In the genomic region with DNA sequence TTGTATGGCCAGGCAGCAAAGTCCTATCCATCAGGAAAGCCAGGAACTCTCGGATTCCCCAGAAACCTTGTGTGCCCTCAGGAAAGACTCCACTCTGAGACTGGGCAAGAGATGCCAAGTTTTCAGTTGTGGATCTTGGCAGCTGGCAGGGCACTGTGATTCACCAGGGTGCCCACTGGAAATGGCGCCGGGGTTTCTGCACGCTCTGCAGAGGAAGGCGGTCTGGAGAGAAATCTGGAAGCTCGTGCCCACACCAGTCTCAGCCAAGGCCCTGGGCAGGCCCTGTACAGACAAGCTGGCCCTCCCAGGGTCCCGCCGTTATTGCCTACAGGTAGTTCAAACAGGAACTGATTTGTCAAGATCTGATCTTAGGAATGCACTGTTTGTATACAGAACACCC, we compare ENCODE assay signal across 11 cellular contexts. TPM values are rescaled to one million over a fixed set of nuclear protein-coding genes. Genes with fewer than 3 reads are reported as not detected.
DNase-seq lines count a peak whose midpoint lies in the region; ATAC-seq, FAIRE-seq and TF ChIP-seq lines count a peak whose summit lies in the region.
"Had no signal": no experiment of that assay in that cellular context is flagged by ENCODE, and none has a peak within 500 bp of the region (broad histone marks: within the 10 kb centered on the region; RNA-seq: fewer than 3 reads in every experiment).

No MANE protein-coding gene starts in this region.

- no peak for TF ChIP-seq EP300 in gastroesophageal sphincter (IDR thresholded peaks at IDR 0.05)

- TF ChIP-seq CTCF in 22Rv1 (IDR thresholded peaks at IDR 0.05) (no peak), VCaP (conservative IDR thresholded peaks at IDR 0.05) (no peak), gastroesophageal sphincter (IDR thresholded peaks at IDR 0.05) (no peak), pancreas (IDR thresholded peaks at IDR 0.05) (no peak), spleen (IDR thresholded peaks at IDR 0.05 in 8 of 11, conservative IDR thresholded peaks at IDR 0.05 in 3 of 11) (no peak)

- H3K27me3 ChIP-seq in gastroesophageal sphincter (no peaks in the 10 kb centered on the region), pancreas (no peaks in the 10 kb centered on the region), spleen (replicated peaks in 1 of 7) (no peaks in the 10 kb centered on the region)

- H3K4me1 ChIP-seq in gastroesophageal sphincter, result peaks cover 7 to 84% (median 63%) of the 10 kb centered on the region in 3 donors
- peaks cover 54 to 72% (median 63%) of the 10 kb centered on the region in 3 donors for H3K4me1 ChIP-seq in pancreas
- peaks cover 45 to 90% (median 76%) of the 10 kb centered on the region in 6 donors for H3K4me1 ChIP-seq in spleen

- H3K36me3 ChIP-seq in gastroesophageal sphincter, result peaks cover 0 to 17% of the 10 kb centered on the region in 2 donors
- H3K36me3 ChIP-seq in pancreas, result no peaks in the 10 kb centered on the region
- H3K36me3 ChIP-seq in spleen, result peaks cover 0 to 60% (median 5%) of the 10 kb centered on the region in 6 donors

- no CpG with 5 or more reads among the region's 8 CpGs for WGBS in gastroesophageal sphincter (ENCODE audit: low coverage in 1 of 2), 2 donors
- 19 to 23% methylated on average over 8 of the region's 8 CpGs for whole genome bisulfite sequencing in pancreas, 2 donors
- 63 to 83% (median 76%) methylated on average over 5 to 8 of the region's 8 CpGs for WGBS in spleen, 5 donors

- intact Hi-C loops in pancreas (cut with DNase I), result loop anchor here in 1 of 3 donors (10.0 kb wide), 1 partner anchor 75 kb away; no protein-coding TSS in a partner anchor
- intact Hi-C loops in spleen (cut with DNase I; ENCODE audit: low total_unique reads), result no loop called here

- H3K9me3 ChIP-seq in gastroesophageal sphincter (no peaks in the 10 kb centered on the region), pancreas (no peaks in the 10 kb centered on the region), spleen (no peaks in the 10 kb centered on the region)

- DNase-seq in pancreas (peak in 5 of 6 donors; percentile 47 to 77 (median 73)), foreskin melanocyte (no peak), spleen (no peak)
- DNase-seq: activated gamma-delta T cell; effector memory CD4-positive, alpha-beta T cell; GDM1 had no signal

- H3K27ac ChIP-seq in 22Rv1, result peak overlapping the region; percentile 92
- peak overlapping the region; percentile 96 for H3K27ac ChIP-seq in VCaP
- H3K27ac ChIP-seq in gastroesophageal sphincter, result peak overlapping the region; percentile 7 to 99 (median 89)
- peak overlapping the region; percentile 22 to 95 (median 60) for H3K27ac ChIP-seq in pancreas
- peak overlapping the region in 4 of 8 donors; percentile 7 to 95 (median 82) for H3K27ac ChIP-seq in spleen

- ATAC-seq in gastroesophageal sphincter, result no peak
- peak; percentile 31 to 36 (median 32) for ATAC-seq in pancreas
- ATAC-seq in HG02884 (IDR thresholded peaks at IDR 0.05; ENCODE audit: unreplicated experiment), result no peak
- ATAC-seq in HG02642 (IDR thresholded peaks at IDR 0.05; ENCODE audit: poor library complexity, unreplicated experiment), result no peak

- no peak for FAIRE-seq in pancreas (lab: Jason Lieb, UNC)

- no peak overlapping the region for H3K4me3 ChIP-seq in gastroesophageal sphincter
- no peak overlapping the region for H3K4me3 ChIP-seq in pancreas
- no peak overlapping the region for H3K4me3 ChIP-seq in spleen

- no peak for TF ChIP-seq POLR2A in gastroesophageal sphincter (IDR thresholded peaks at IDR 0.05)
- TF ChIP-seq POLR2A in spleen (IDR thresholded peaks at IDR 0.05), result no peak

RNA-seq across cellular contexts. Expression of a gene that starts 4.9 kb away (rescaled TPM):
- total RNA-seq in gastroesophageal sphincter, result 100 to 1,000 TPM in 2 of 4 donors, 10 to 100 TPM in 2; 95.9 to 134 (median 112) TPM
- total RNA-seq in pancreas, result 10 to 100 TPM; 47.2 to 63.5 (median 53.2) TPM
- polyA plus RNA-seq in pancreas, result 100 to 1,000 TPM in 1 of 2 donors, 10 to 100 TPM in 1; 77.2 to 121 TPM
- total RNA-seq in spleen, result 100 to 1,000 TPM in 3 of 7 donors, 10 to 100 TPM in 4; 85.8 to 171 (median 98.1) TPM
- polyA plus RNA-seq in spleen, result 10 to 100 TPM; 51.3 to 64.1 (median 56.6) TPM

RNA-seq across cellular contexts. Expression of a gene that starts 26.0 kb away (rescaled TPM):
- total RNA-seq in gastroesophageal sphincter, result 1 to 10 TPM; 2.4 to 4.3 (median 3.4) TPM
- total RNA-seq in pancreas, result 10 to 100 TPM in 1 of 6 donors, 1 to 10 TPM in 5; 3.0 to 10.7 (median 5.1) TPM
- 10 to 100 TPM; 52.5 to 53.3 TPM for polyA plus RNA-seq in pancreas
- total RNA-seq in spleen, result 10 to 100 TPM in 2 of 7 donors, 1 to 10 TPM in 5; 3.9 to 12.4 (median 7.4) TPM
- polyA plus RNA-seq in spleen, result 10 to 100 TPM; 15.0 to 36.3 (median 25.7) TPM

RNA-seq across cellular contexts. Expression of a gene that starts 38.3 kb away (rescaled TPM):
- total RNA-seq in gastroesophageal sphincter (10 to 100 TPM in 1 of 4 donors, 1 to 10 TPM in 3; 6.5 to 19.9 (median 9.5) TPM), pancreas (1 to 10 TPM; 4.5 to 8.3 (median 6.7) TPM), spleen (not detected)
- polyA plus RNA-seq in pancreas (1 to 10 TPM; 2.6 to 4.8 TPM), spleen (under 1 TPM in 2 of 3 donors, not detected in 1; 0.02 to 0.19 TPM)

Comparison
In these comparisons a context has a peak if more than half of its experiments do, and no peak if none do; other contexts are left out.
1. ATAC-seq: peak in pancreas (4 of 4); none in gastroesophageal sphincter (single experiment), HG02884 (single experiment) and HG02642 (single experiment).
2. DNase-seq: peak in pancreas (5 of 6); none in foreskin melanocyte (single experiment) and spleen (single experiment).
3. RNA of a gene that starts 38.3 kb away (total RNA-seq): 6.5 to 19.9 TPM in gastroesophageal sphincter and 4.5 to 8.3 TPM in pancreas; not detected in spleen; every median in the first group is over 4 times any median in the second.